ENCODE assay signal across 33 cellular contexts in the genomic region with DNA sequence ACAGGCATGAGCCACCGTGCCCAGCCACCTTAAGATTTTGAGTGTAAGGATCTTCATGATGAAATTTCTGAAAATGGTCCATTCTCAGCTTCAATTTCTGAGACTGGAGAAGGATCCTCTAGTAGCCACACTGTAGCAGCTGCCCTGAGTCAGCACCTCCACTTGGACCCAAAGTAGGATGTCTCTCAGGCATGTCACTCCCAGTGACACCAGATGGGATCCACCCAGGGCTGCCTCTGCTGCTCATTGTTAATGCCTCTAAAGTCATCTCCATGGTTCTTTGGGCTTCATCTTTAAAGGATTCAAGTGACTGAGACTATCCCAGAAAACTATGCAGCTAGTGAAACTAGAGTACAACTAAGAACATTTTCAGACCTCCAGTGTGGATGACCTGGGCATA.
"Had no signal": no experiment of that assay in that cellular context is flagged by ENCODE, and none has a peak within 500 bp of the region (broad histone marks: within the 10 kb centered on the region; RNA-seq: fewer than 3 reads in every experiment).

No MANE protein-coding gene starts in this region.

- H3K27me3 Mint-ChIP-seq: activated CD8-positive, alpha-beta T cell treated with anti-CD3 and anti-CD28 coated beads for 36 hours; activated naive CD8-positive, alpha-beta T cell; naive B cell; stimulated activated memory B cell treated with anti-CD40 and anti-IgM and Interleukin-4, amounts not matched to agents 10 μg/mL and 1 μg/mL and 100 μg/mL, for 72 hours had no signal

- H3K36me3 ChIP-seq: esophagus squamous epithelium, ovary, prostate gland, thyroid gland had no signal

- H3K4me3 ChIP-seq: body of pancreas, esophagus squamous epithelium, mucosa of descending colon, ovary, prostate gland, smooth muscle cell, stomach, thyroid gland had no signal

- H3K4me2 ChIP-seq: smooth muscle cell had no signal

- H3K27ac ChIP-seq: body of pancreas, epithelial cell of prostate, esophagus squamous epithelium, neutrophil, ovary, prostate gland, stomach, thyroid gland had no signal

- DNase-seq: activated CD4-positive, alpha-beta T cell treated with anti-CD3 and anti-CD28 coated beads, Interleukin-2, amount 50 U/mL, for 1 hour; activated CD4-positive, CD25-positive, alpha-beta regulatory T cell treated with anti-CD3 and anti-CD28 coated beads, Interleukin-2, amount 50 U/mL, for 72 hours; activated CD8-positive, alpha-beta T cell treated with anti-CD3 and anti-CD28 coated beads for 36 hours; activated naive CD4-positive, alpha-beta T cell treated with Interleukin-2 at 50 U/mL for 16 hours; activated T-cell treated with anti-CD3 and anti-CD28 coated beads, Interleukin-2, amount 50 U/mL, for 48 hours; anterior cingulate cortex; body of pancreas; dermis blood vessel endothelial cell; effector CD4-positive, alpha-beta T cell; esophagus squamous epithelium; left ventricle myocardium superior; mucosa of descending colon; naive B cell; nephron progenitor cell; ovary; retina; stimulated activated CD4-positive, alpha-beta T cell treated with anti-CD3 and anti-CD28 coated beads, Interleukin-4, amount 100 ng/mL, for 4 hours; stimulated activated CD8-positive, alpha-beta memory T cell treated with anti-CD3 and anti-CD28 coated beads, Interleukin-4, amount 100 ng/mL, for 48 hours; stomach; SW 1271; T1000; thyroid gland had no signal

- H3K4me3 Mint-ChIP-seq: activated CD8-positive, alpha-beta T cell treated with anti-CD3 and anti-CD28 coated beads for 36 hours; activated naive CD8-positive, alpha-beta T cell; naive B cell; nephron progenitor cell; stimulated activated memory B cell treated with anti-CD40 and anti-IgM and Interleukin-4, amounts not matched to agents 10 μg/mL and 1 μg/mL and 100 μg/mL, for 72 hours; T-helper 1 cell treated with Interleukin-12 subunit alpha and Interleukin-12 subunit beta and Interleukin-4 antibody, amounts not matched to agents 30 μg/mL and 1 μg/mL, for 36 hours had no signal

- H3K4me1 Mint-ChIP-seq: stimulated activated memory B cell treated with anti-CD40 and anti-IgM and Interleukin-4, amounts not matched to agents 10 μg/mL and 1 μg/mL and 100 μg/mL, for 72 hours had no signal

- H3K9me3 ChIP-seq: body of pancreas, esophagus squamous epithelium, mucosa of descending colon, neutrophil, ovary, prostate gland, stomach, thyroid gland had no signal

- H3K4me1 ChIP-seq: body of pancreas, thyroid gland had no signal

- H3K27ac Mint-ChIP-seq: activated CD8-positive, alpha-beta T cell treated with anti-CD3 and anti-CD28 coated beads for 36 hours; activated naive CD8-positive, alpha-beta T cell; naive B cell; nephron progenitor cell; stimulated activated memory B cell treated with anti-CD40 and anti-IgM and Interleukin-4, amounts not matched to agents 10 μg/mL and 1 μg/mL and 100 μg/mL, for 72 hours; T-helper 1 cell treated with Interleukin-12 subunit alpha and Interleukin-12 subunit beta and Interleukin-4 antibody, amounts not matched to agents 30 μg/mL and 1 μg/mL, for 36 hours had no signal

- H3K9me3 Mint-ChIP-seq: activated CD8-positive, alpha-beta T cell treated with anti-CD3 and anti-CD28 coated beads for 36 hours; naive B cell; nephron progenitor cell; stimulated activated memory B cell treated with anti-CD40 and anti-IgM and Interleukin-4, amounts not matched to agents 10 μg/mL and 1 μg/mL and 100 μg/mL, for 72 hours; T-helper 1 cell treated with Interleukin-12 subunit alpha and Interleukin-12 subunit beta and Interleukin-4 antibody, amounts not matched to agents 30 μg/mL and 1 μg/mL, for 36 hours had no signal

- ATAC-seq: activated CD8-positive, alpha-beta T cell treated with anti-CD3 and anti-CD28 coated beads for 36 hours; body of pancreas; left ventricle myocardium superior; mucosa of descending colon; sciatic nerve; stimulated activated memory B cell treated with anti-CD40 and anti-IgM and Interleukin-4, amounts not matched to agents 10 μg/mL and 1 μg/mL and 100 μg/mL, for 72 hours had no signal

- FAIRE-seq: colon, frontal cortex, islet of Langerhans had no signal

- H3K27me3 ChIP-seq: body of pancreas, esophagus squamous epithelium, neutrophil, ovary, stomach, thyroid gland had no signal

- H3K36me3 Mint-ChIP-seq: activated naive CD8-positive, alpha-beta T cell; naive B cell had no signal
